ENCODE assay signal across 12 cellular contexts in genomic region chr3:4270726-4271125, GRCh38.
A peak's percentile ranks its signal among the peaks of the same experiment; 100 is the strongest.
DNase-seq lines count a peak whose midpoint lies in the region; ATAC-seq lines count a peak whose summit lies in the region.
"Had no signal": no experiment of that assay in that cellular context is flagged by ENCODE, and none has a peak within 500 bp of the region (broad histone marks: within the 10 kb centered on the region; RNA-seq: fewer than 3 reads in every experiment).

No MANE protein-coding gene starts in this region.

- ATAC-seq in GM19324 (IDR thresholded peaks at IDR 0.05; ENCODE audit: low FRiP score, unreplicated experiment) (peak; percentile 60), HG02870 (IDR thresholded peaks at IDR 0.05; ENCODE audit: unreplicated experiment) (peak; percentile 87)
- ATAC-seq in stimulated activated effector memory CD8-positive, alpha-beta T cell treated with anti-CD3 and anti-CD28 coated beads, Interleukin-12 subunit alpha, Interleukin-12 subunit beta, amount 100 ng/mL, for 72 hours: no peak
- ATAC-seq: K562 had no signal

- no peaks in the 10 kb centered on the region for H3K27me3 ChIP-seq in effector memory CD4-positive, alpha-beta T cell (replicated peaks; ENCODE audit: control insufficient read depth, insufficient read depth, low read length, poor library complexity, severe bottlenecking)

- H3K4me1 ChIP-seq in effector memory CD4-positive, alpha-beta T cell (ENCODE audit: control insufficient read depth, insufficient read depth, low read length, poor library complexity, severe bottlenecking): no peaks in the 10 kb centered on the region

- H3K4me1 Mint-ChIP-seq in stimulated activated effector memory CD8-positive, alpha-beta T cell treated with anti-CD3 and anti-CD28 coated beads, Interleukin-12 subunit alpha, Interleukin-12 subunit beta, amount 100 ng/mL, for 72 hours: no peaks in the 10 kb centered on the region

- H3K9me3 ChIP-seq in effector memory CD4-positive, alpha-beta T cell (ENCODE audit: control insufficient read depth, low read length): no peaks in the 10 kb centered on the region

- H3K9me3 Mint-ChIP-seq in stimulated activated effector memory CD8-positive, alpha-beta T cell treated with anti-CD3 and anti-CD28 coated beads, Interleukin-12 subunit alpha, Interleukin-12 subunit beta, amount 100 ng/mL, for 72 hours: no peaks in the 10 kb centered on the region

- no peak overlapping the region for H3K4me3 ChIP-seq in effector memory CD4-positive, alpha-beta T cell (ENCODE audit: insufficient read depth, low read depth, low read length, poor library complexity, severe bottlenecking)
- H3K4me3 ChIP-seq: K562 had no signal

- DNase-seq in CD1c-positive myeloid dendritic cell (ENCODE audit: extremely low spot score) (peak; percentile 5), NOMO-1 treated with DMSO at 0.1 percent for 48 hours (lab: John Stamatoyannopoulos, UW; ENCODE audit: unreplicated experiment) (peak; percentile 51), HK-2 (ENCODE audit: unreplicated experiment) (no peak), hepatic stellate cell (ENCODE audit: low spot score) (no peak)
- DNase-seq in stimulated activated effector memory CD8-positive, alpha-beta T cell treated with anti-CD3 and anti-CD28 coated beads, Interleukin-12 subunit alpha, Interleukin-12 subunit beta, amount 100 ng/mL, for 72 hours (ENCODE audit: low spot score in 2 of 2): no peak
- no peak for DNase-seq in effector memory CD4-positive, alpha-beta T cell
- DNase-seq: activated gamma-delta T cell treated with Interleukin-2 at 50 U/mL for 16 hours, C1 segment of cervical spinal cord, NCI-H774 had no signal

- no peak overlapping the region for H3K4me3 Mint-ChIP-seq in stimulated activated effector memory CD8-positive, alpha-beta T cell treated with anti-CD3 and anti-CD28 coated beads, Interleukin-12 subunit alpha, Interleukin-12 subunit beta, amount 100 ng/mL, for 72 hours

- no peaks in the 10 kb centered on the region for H3K36me3 Mint-ChIP-seq in stimulated activated effector memory CD8-positive, alpha-beta T cell treated with anti-CD3 and anti-CD28 coated beads, Interleukin-12 subunit alpha, Interleukin-12 subunit beta, amount 100 ng/mL, for 72 hours

- H3K27ac ChIP-seq in effector memory CD4-positive, alpha-beta T cell (ENCODE audit: insufficient read depth, low read length, poor library complexity, severe bottlenecking): no peak overlapping the region

- no peak overlapping the region for H3K27ac Mint-ChIP-seq in stimulated activated effector memory CD8-positive, alpha-beta T cell treated with anti-CD3 and anti-CD28 coated beads, Interleukin-12 subunit alpha, Interleukin-12 subunit beta, amount 100 ng/mL, for 72 hours

- no peaks in the 10 kb centered on the region for H3K36me3 ChIP-seq in effector memory CD4-positive, alpha-beta T cell (ENCODE audit: control insufficient read depth, insufficient read depth, low read length)

Comparison
In these comparisons a context has a peak if more than half of its experiments do, and no peak if none do; other contexts are left out.
1. DNase-seq: peak in CD1c-positive myeloid dendritic cell (single experiment) and NOMO-1 treated with DMSO at 0.1 percent for 48 hours (single experiment); none in HK-2 (single experiment), hepatic stellate cell (single experiment), stimulated activated effector memory CD8-positive, alpha-beta T cell treated with anti-CD3 and anti-CD28 coated beads, Interleukin-12 subunit alpha, Interleukin-12 subunit beta, amount 100 ng/mL, for 72 hours (0 of 2) and effector memory CD4-positive, alpha-beta T cell (0 of 3).